8 cellular contexts compared by ENCODE assay signal in the genomic region with DNA sequence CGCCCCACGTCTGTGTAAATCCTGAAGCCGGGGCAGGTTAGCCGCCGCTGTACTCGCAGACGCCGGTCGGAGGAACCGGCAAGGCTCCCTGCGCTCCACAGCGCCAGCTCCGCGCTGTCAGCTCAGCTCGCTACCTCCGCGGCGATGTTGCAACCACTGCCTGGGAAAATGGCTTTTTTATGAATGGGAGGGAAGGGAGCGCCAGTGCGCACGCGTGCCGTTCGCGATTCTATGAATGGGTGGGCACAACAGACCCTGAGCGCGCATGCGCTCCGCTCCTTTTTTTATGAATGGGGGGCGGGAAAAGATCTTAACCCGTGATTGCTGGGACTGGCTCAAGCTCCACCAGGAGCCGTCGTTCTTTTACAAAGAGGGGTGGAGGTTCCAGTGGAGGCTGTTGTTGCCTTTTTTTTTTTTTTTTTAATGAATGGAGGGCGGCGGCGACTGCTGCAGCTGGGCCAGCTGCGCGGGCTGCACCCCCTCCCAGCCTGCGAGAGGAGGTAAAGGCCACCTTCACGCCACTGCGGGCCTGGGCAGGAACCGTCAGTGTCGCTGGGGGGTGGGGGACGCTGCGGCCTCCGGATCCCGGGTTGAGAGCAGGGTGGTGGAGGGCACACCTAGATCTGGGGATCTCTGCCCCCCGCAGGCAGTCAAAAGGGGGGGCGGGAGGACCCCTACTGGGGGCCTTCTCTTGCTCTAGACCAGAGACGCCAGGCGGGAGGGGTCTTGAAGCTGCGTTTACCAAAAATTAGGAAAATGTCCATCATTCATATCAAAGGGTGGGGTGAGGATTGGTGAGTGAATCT. TPM values are rescaled to one million over a fixed set of nuclear protein-coding genes. Genes with fewer than 3 reads are reported as not detected.
A peak's percentile ranks its signal among the peaks of the same experiment; 100 is the strongest.
DNase-seq lines count a peak whose midpoint lies in the region; TF ChIP-seq lines count a peak whose summit lies in the region.

A gene with protein sequence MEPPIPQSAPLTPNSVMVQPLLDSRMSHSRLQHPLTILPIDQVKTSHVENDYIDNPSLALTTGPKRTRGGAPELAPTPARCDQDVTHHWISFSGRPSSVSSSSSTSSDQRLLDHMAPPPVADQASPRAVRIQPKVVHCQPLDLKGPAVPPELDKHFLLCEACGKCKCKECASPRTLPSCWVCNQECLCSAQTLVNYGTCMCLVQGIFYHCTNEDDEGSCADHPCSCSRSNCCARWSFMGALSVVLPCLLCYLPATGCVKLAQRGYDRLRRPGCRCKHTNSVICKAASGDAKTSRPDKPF (minus strand): TSS at position 151 of the 806 bp plus-strand sequence. CDS start 9,913 bp downstream, outside the sequence.

- H3K9me3 Mint-ChIP-seq in nephron progenitor cell, result no peaks in the 10 kb centered on the region
- H3K9me3 Mint-ChIP-seq in stimulated activated naive CD8-positive, alpha-beta T cell treated with anti-CD3 and anti-CD28 coated beads, Interleukin-15, Interleukin-2, amounts not matched to agents 100 ng/mL and 50 ng/mL, for 24 hours, result no peaks in the 10 kb centered on the region

- H3K36me3 Mint-ChIP-seq in nephron progenitor cell (ENCODE audit: low read depth), result no peaks in the 10 kb centered on the region
- no peaks in the 10 kb centered on the region for H3K36me3 Mint-ChIP-seq in stimulated activated naive CD8-positive, alpha-beta T cell treated with anti-CD3 and anti-CD28 coated beads, Interleukin-15, Interleukin-2, amounts not matched to agents 100 ng/mL and 50 ng/mL, for 24 hours (ENCODE audit: low read depth)

- peak within 1 kb of the TSS; percentile 97 for H3K27ac Mint-ChIP-seq in nephron progenitor cell
- peak within 1 kb of the TSS; percentile 86 for H3K27ac Mint-ChIP-seq in stimulated activated naive CD8-positive, alpha-beta T cell treated with anti-CD3 and anti-CD28 coated beads, Interleukin-15, Interleukin-2, amounts not matched to agents 100 ng/mL and 50 ng/mL, for 24 hours

- peak within 1 kb of the TSS; percentile 90 for H3K4me3 Mint-ChIP-seq in nephron progenitor cell
- H3K4me3 Mint-ChIP-seq in stimulated activated naive CD8-positive, alpha-beta T cell treated with anti-CD3 and anti-CD28 coated beads, Interleukin-15, Interleukin-2, amounts not matched to agents 100 ng/mL and 50 ng/mL, for 24 hours, result peak within 1 kb of the TSS; percentile 85

- peak; percentile 99 for DNase-seq in ELF-1 (ENCODE audit: low read depth, low spot score)
- peak; percentile 97 for DNase-seq in H4 (ENCODE audit: low spot score)
- DNase-seq in LoVo (ENCODE audit: low spot score), result peak; percentile 100
- peak; percentile 95 to 96 for DNase-seq in SHP77 (lab: John Stamatoyannopoulos, UW)
- peak; percentile 57 for DNase-seq in activated gamma-delta T cell (lab: John Stamatoyannopoulos, UW)
- DNase-seq in fibroblast of villous mesenchyme (ENCODE audit: low read depth), result peak; percentile 99
- peak; percentile 96 for DNase-seq in nephron progenitor cell

- H3K4me3 ChIP-seq in fibroblast of villous mesenchyme (ENCODE audit: low read depth, low read length), result peak within 1 kb of the TSS; percentile 73

- no peak for TF ChIP-seq CTCF in fibroblast of villous mesenchyme (IDR thresholded peaks at IDR 0.05; ENCODE audit: insufficient read depth, low read depth, low read length)
- no peak for TF ChIP-seq CTCF in nephron progenitor cell (IDR thresholded peaks at IDR 0.05)

- peaks cover 70% of the 10 kb centered on the region for H3K4me1 Mint-ChIP-seq in nephron progenitor cell
- H3K4me1 Mint-ChIP-seq in stimulated activated naive CD8-positive, alpha-beta T cell treated with anti-CD3 and anti-CD28 coated beads, Interleukin-15, Interleukin-2, amounts not matched to agents 100 ng/mL and 50 ng/mL, for 24 hours (ENCODE audit: low read depth), result peaks cover 49% of the 10 kb centered on the region

- H3K27me3 Mint-ChIP-seq in nephron progenitor cell (ENCODE audit: low read depth, poor library complexity), result peaks cover 12% of the 10 kb centered on the region
- peaks cover 60% of the 10 kb centered on the region for H3K27me3 Mint-ChIP-seq in stimulated activated naive CD8-positive, alpha-beta T cell treated with anti-CD3 and anti-CD28 coated beads, Interleukin-15, Interleukin-2, amounts not matched to agents 100 ng/mL and 50 ng/mL, for 24 hours

RNA-seq across cellular contexts. Expression of the gene that starts here (rescaled TPM):
- total RNA-seq in H4 (2014; rRNA removed; shearing (Covaris generic)), result 3.9 and 6.4 TPM in 2 replicates
- total RNA-seq in fibroblast of villous mesenchyme, result 22.9 and 23.2 TPM in 2 replicates

Comparison
In these comparisons a context has a peak if more than half of its experiments do, and no peak if none do; other contexts are left out.
1. Peak in every context shown above with its lines: DNase-seq and H3K4me3 ChIP-seq.